9 cellular contexts compared by ENCODE assay signal in genomic region chr19:35153701-35154534, GRCh38. TPM values are rescaled to one million over a fixed set of nuclear protein-coding genes. Genes with fewer than 3 reads are reported as not detected.
DNase-seq lines count a peak whose midpoint lies in the region; TF ChIP-seq lines count a peak whose summit lies in the region.
"Had no signal": no experiment of that assay in that cellular context is flagged by ENCODE, and none has a peak within 500 bp of the region (broad histone marks: within the 10 kb centered on the region; RNA-seq: fewer than 3 reads in every experiment).

No MANE protein-coding gene starts in this region.

- no peaks in the 10 kb centered on the region for H3K9me3 ChIP-seq in mammary epithelial cell (replicated peaks; ENCODE audit: insufficient read depth, low read length)

- WGBS in mammary epithelial cell (ENCODE audit: low coverage, missing lambda C conversion rate), result 0% methylated on average over 8 of the region's 36 CpGs
- 1 to 3% methylated on average over 29 to 36 of the region's 36 CpGs for WGBS in lower leg skin, 2 donors

- H3K79me2 ChIP-seq in mammary epithelial cell (ENCODE audit: insufficient read depth, low read length), result peaks cover 49% of the 10 kb centered on the region

- H3K27me3 ChIP-seq in mammary epithelial cell (ENCODE audit: insufficient read depth, low read length), result no peaks in the 10 kb centered on the region

- peak overlapping the region; percentile 80 for H2AFZ ChIP-seq in mammary epithelial cell (ENCODE audit: low read depth, low read length)

- intact Hi-C loops in Calu3 (cut with micrococcal nuclease; ENCODE audit: unreplicated experiment), result no loop called here
- intact Hi-C loops in mammary epithelial cell (cut with micrococcal nuclease), result loop anchor here (1.0 kb wide), 1 partner anchor 9 kb away; no protein-coding TSS in a partner anchor
- intact Hi-C loops in lower leg skin (cut with DNase I; ENCODE audit: low total_unique reads), result no loop called here

- H4K20me1 ChIP-seq in mammary epithelial cell (ENCODE audit: insufficient read depth, low read length), result no peaks in the 10 kb centered on the region

- no peaks in the 10 kb centered on the region for H3K9me3 Mint-ChIP-seq in Calu3 (ENCODE audit: low read depth, unreplicated experiment)

- peaks cover 36% of the 10 kb centered on the region for H3K4me1 Mint-ChIP-seq in Calu3 (ENCODE audit: low read depth, unreplicated experiment)

- H3K4me1 ChIP-seq in mammary epithelial cell (ENCODE audit: insufficient read depth, low read length), result peaks cover 18% of the 10 kb centered on the region

- H3K27ac ChIP-seq in VCaP (peak overlapping the region; percentile 35; the same call in 1 of the 2 replicates), mammary epithelial cell (ENCODE audit: insufficient read depth, low read depth, low read length) (peak overlapping the region; percentile 46)

- peak overlapping the region; percentile 68 for H3K9ac ChIP-seq in mammary epithelial cell (ENCODE audit: insufficient read depth, low read length)

- peak overlapping the region; percentile 96 for H3K27ac Mint-ChIP-seq in Calu3 (ENCODE audit: unreplicated experiment)

- H3K36me3 Mint-ChIP-seq in Calu3 (ENCODE audit: insufficient read depth, unreplicated experiment), result peaks cover 52% of the 10 kb centered on the region

- dilution Hi-C loops in mammary epithelial cell (cut with HindIII; ENCODE audit: low sequenced_read_pairs), result no loop called here

- in situ Hi-C loops in mammary epithelial cell (cut with MboI; ENCODE audit: low sequenced_read_pairs in 2 of 2), result no loop called here

- H3K4me2 ChIP-seq in mammary epithelial cell (ENCODE audit: insufficient read depth, low read depth, low read length), result peak overlapping the region; percentile 87

- H3K4me3 Mint-ChIP-seq in Calu3 (ENCODE audit: low read depth, unreplicated experiment), result peak overlapping the region; percentile 99

- H3K27me3 Mint-ChIP-seq in Calu3 (ENCODE audit: unreplicated experiment), result no peaks in the 10 kb centered on the region

- H3K4me3 ChIP-seq in mammary epithelial cell (replicated peaks in 1 of 3; ENCODE audit: insufficient read depth in 1 of 3, low read depth in 2 of 3, low read length in 3 of 3) (peak overlapping the region; percentile 76 to 99 (median 85)), lower leg skin (ENCODE audit: low read depth, poor library complexity, severe bottlenecking) (peak overlapping the region; percentile 49)

- CTCF ChIA-PET in Calu3 (lab: Charles Lee) (interaction anchor here (0.6 to 1.5 kb wide), 14 partner anchors 9 to 110 kb away, joined by 3 to 9 read pairs (median 4); partner anchors contain the start of gene FXYD3), mammary epithelial cell (lab: Charles Lee; ENCODE audit: low non-redundant PET) (no interaction called here)

- no peak for TF ChIP-seq POLR2A in lower leg skin (IDR thresholded peaks at IDR 0.05)

- H3K36me3 ChIP-seq in mammary epithelial cell (ENCODE audit: insufficient read depth, low read length), result peaks cover 12% of the 10 kb centered on the region

- TF ChIP-seq CTCF in Calu3 (IDR thresholded peaks at IDR 0.05; ENCODE audit: unreplicated experiment) (peak; percentile 87), VCaP (conservative IDR thresholded peaks at IDR 0.05) (peak; percentile 78), mammary epithelial cell (conservative IDR thresholded peaks at IDR 0.05 in 1 of 2, IDR thresholded peaks at IDR 0.05 in 1 of 2; ENCODE audit: extremely low read depth in 1 of 2, insufficient read depth in 1 of 2, low read depth in 1 of 2, low read length in 2 of 2) (peak; percentile 51 to 63), lower leg skin (IDR thresholded peaks at IDR 0.05) (no peak)

- BruUV-seq in Calu3 (replicated peaks; lab: Mats Ljungman, UMichigan) (no TSS peak), mammary epithelial cell (replicated peaks; lab: Mats Ljungman, UMichigan) (no TSS peak)

- DNase-seq in Calu3, result peak; percentile 88
- peak; percentile 36 for DNase-seq in HT1080 (ENCODE audit: low read depth)
- no peak for DNase-seq in mammary epithelial cell
- DNase-seq in lower leg skin (ENCODE audit: low spot score in 2 of 2), result no peak
- DNase-seq in stimulated activated CD8-positive, alpha-beta memory T cell treated with anti-CD3 and anti-CD28 coated beads, Interleukin-15, amount 100 ng/mL, for 1 hour (ENCODE audit: low read depth), result peak; percentile 46
- DNase-seq in H4 (ENCODE audit: low spot score), result no peak
- no peak for DNase-seq in superior temporal gyrus (ENCODE audit: extremely low spot score)

RNA-seq across cellular contexts. Expression of gene FXYD5, which starts 0.6 kb away (rescaled TPM):
- total RNA-seq in Calu3 (2022) (760 and 802 TPM in 2 replicates), mammary epithelial cell (100 to 1,000 TPM in 1 of 2 donors, 10 to 100 TPM in 1; 23.5 to 349 TPM), lower leg skin (10 to 100 TPM; 41.4 to 59.8 (median 57.7) TPM)
- total RNA-seq in HT1080 (2014; rRNA removed; shearing (Covaris generic)), result 255 and 385 TPM in 2 replicates
- polyA plus RNA-seq in HT1080 (2015; cell fraction: cytosol; rRNA removed), result 302 and 334 TPM in 2 replicates
- polyA plus RNA-seq in HT1080 (2015; cell fraction: nucleus; rRNA removed), result 169 and 187 TPM in 2 replicates
- 390 TPM for polyA plus RNA-seq in mammary epithelial cell
- polyA minus RNA-seq in mammary epithelial cell, result 448 TPM
- 173 and 209 TPM in 2 replicates for total RNA-seq in H4 (2014; rRNA removed; shearing (Covaris generic))

RNA-seq across cellular contexts. Expression of gene FXYD7, which starts 10.9 kb away (rescaled TPM):
- total RNA-seq in Calu3 (2022) (0.90 and 1.3 TPM in 2 replicates), mammary epithelial cell (1 to 10 TPM in 1 of 2 donors, not detected in 1; 1.1 TPM), lower leg skin (1 to 10 TPM in 1 of 4 donors, not detected in 3; 1.3 TPM)
- total RNA-seq in HT1080 (2014; rRNA removed; shearing (Covaris generic)), result 0.66 and 1.7 TPM in 2 replicates
- polyA plus RNA-seq in HT1080 (2015; cell fraction: cytosol; rRNA removed), result 0.58 and 0.84 TPM in 2 replicates
- polyA plus RNA-seq in HT1080 (2015; cell fraction: nucleus; rRNA removed), result 0.20 TPM in 1 of 2 replicates, not detected in the other
- 0.67 TPM for polyA plus RNA-seq in mammary epithelial cell
- polyA minus RNA-seq in mammary epithelial cell, result not detected
- 0.14 TPM in 1 of 2 replicates, not detected in the other for total RNA-seq in H4 (2014; rRNA removed; shearing (Covaris generic))

RNA-seq across cellular contexts. Expression of gene FXYD1, which starts 15.3 kb away (rescaled TPM):
- total RNA-seq in Calu3 (2022), result 1.6 and 2.0 TPM in 2 replicates
- not detected in 2 replicates for total RNA-seq in HT1080 (2014; rRNA removed; shearing (Covaris generic))
- not detected in 2 replicates for polyA plus RNA-seq in HT1080 (2015; cell fraction: cytosol; rRNA removed)
- polyA plus RNA-seq in HT1080 (2015; cell fraction: nucleus; rRNA removed), result not detected in 2 replicates
- 1 to 10 TPM in 1 of 2 donors, not detected in 1; 1.9 TPM for total RNA-seq in mammary epithelial cell
- 0.17 TPM for polyA plus RNA-seq in mammary epithelial cell
- not detected for polyA minus RNA-seq in mammary epithelial cell
- total RNA-seq in lower leg skin, result 10 to 100 TPM in 1 of 4 donors, 1 to 10 TPM in 2, not detected in 1; 5.5 to 20.9 (median 6.5) TPM
- total RNA-seq in H4 (2014; rRNA removed; shearing (Covaris generic)), result not detected in 2 replicates

RNA-seq across cellular contexts. Expression of gene LGI4, which starts 19.1 kb away (rescaled TPM):
- total RNA-seq in Calu3 (2022) (0.42 and 0.68 TPM in 2 replicates), mammary epithelial cell (under 1 TPM; 0.17 to 0.42 TPM), lower leg skin (10 to 100 TPM in 1 of 4 donors, 1 to 10 TPM in 3; 4.3 to 19.4 (median 8.9) TPM)
- total RNA-seq in HT1080 (2014; rRNA removed; shearing (Covaris generic)), result not detected in 2 replicates
- not detected in 2 replicates for polyA plus RNA-seq in HT1080 (2015; cell fraction: cytosol; rRNA removed)
- 0.61 TPM in 1 of 2 replicates, not detected in the other for polyA plus RNA-seq in HT1080 (2015; cell fraction: nucleus; rRNA removed)
- polyA plus RNA-seq in mammary epithelial cell, result 0.16 TPM
- polyA minus RNA-seq in mammary epithelial cell, result 0.21 TPM
- total RNA-seq in H4 (2014; rRNA removed; shearing (Covaris generic)), result not detected in 2 replicates

RNA-seq across cellular contexts. Expression of gene FXYD3, which starts 38.3 kb away (rescaled TPM):
- total RNA-seq in Calu3 (2022) (183 and 291 TPM in 2 replicates), mammary epithelial cell (100 to 1,000 TPM; 344 to 808 TPM), lower leg skin (100 to 1,000 TPM; 391 to 630 (median 546) TPM)
- total RNA-seq in HT1080 (2014; rRNA removed; shearing (Covaris generic)), result not detected in 2 replicates
- not detected in 2 replicates for polyA plus RNA-seq in HT1080 (2015; cell fraction: cytosol; rRNA removed)
- not detected in 2 replicates for polyA plus RNA-seq in HT1080 (2015; cell fraction: nucleus; rRNA removed)
- polyA plus RNA-seq in mammary epithelial cell, result 901 TPM
- polyA minus RNA-seq in mammary epithelial cell, result 137 TPM
- not detected in 2 replicates for total RNA-seq in H4 (2014; rRNA removed; shearing (Covaris generic))
- total RNA-seq: T-helper 2 cell treated with Interferon-gamma antibody and Interleukin-4, amounts not matched to agents 100 ng/mL and 5 ng/mL, for 36 hours had no signal

Comparison
In these comparisons a context has a peak if more than half of its experiments do, and no peak if none do; other contexts are left out.
1. DNase-seq: peak in Calu3 (single experiment), HT1080 (single experiment) and stimulated activated CD8-positive, alpha-beta memory T cell treated with anti-CD3 and anti-CD28 coated beads, Interleukin-15, amount 100 ng/mL, for 1 hour (single experiment); none in mammary epithelial cell (single experiment), lower leg skin (0 of 2), H4 (single experiment) and superior temporal gyrus (single experiment).
2. CTCF ChIP-seq: peak in Calu3 (single experiment), VCaP (single experiment) and mammary epithelial cell (2 of 2); none in lower leg skin (0 of 3).